Comparison of ENCODE assay signal across 17 cellular contexts in genomic region chr10:57979466-57979865, GRCh38.
DNase-seq lines count a peak whose midpoint lies in the region; ATAC-seq, FAIRE-seq and TF ChIP-seq lines count a peak whose summit lies in the region.
"Had no signal": no experiment of that assay in that cellular context is flagged by ENCODE, and none has a peak within 500 bp of the region (broad histone marks: within the 10 kb centered on the region; RNA-seq: fewer than 3 reads in every experiment).

No MANE protein-coding gene starts in this region.

- H3K4ac ChIP-seq in H1 (replicated peaks; ENCODE audit: insufficient read length, low read depth, low read length): no peak overlapping the region

- ATAC-seq in GM19452 (IDR thresholded peaks at IDR 0.05; ENCODE audit: unreplicated experiment): no peak
- ATAC-seq: activated CD8-positive, alpha-beta T cell treated with anti-CD3 and anti-CD28 coated beads, Interleukin-2, amount 10 ng/mL, durations not matched to agents 7 days and 5 days; natural killer cell; stimulated activated memory B cell treated with anti-CD40 and anti-IgM and Interleukin-4, amounts not matched to agents 10 μg/mL and 1 μg/mL and 100 μg/mL, for 72 hours; T-cell had no signal

- no peak overlapping the region for H3K23ac ChIP-seq in H1 (ENCODE audit: insufficient read length)

- H4K8ac ChIP-seq in H1 (ENCODE audit: extremely low read depth, insufficient read depth, low read length): no peak overlapping the region

- no peak overlapping the region for H3K18ac ChIP-seq in H1 (ENCODE audit: extremely low read depth, low read length)

- H3K79me1 ChIP-seq in H1 (ENCODE audit: low read depth, low read length): no peaks in the 10 kb centered on the region

- H3K4me2 ChIP-seq in H1 (ENCODE audit: insufficient read depth in 1 of 2, low read depth in 2 of 2, low read length in 2 of 2): no peak overlapping the region

- peak overlapping the region; percentile 48 for H2AFZ ChIP-seq in H1 (ENCODE audit: low read length)

- no peak overlapping the region for H4K91ac ChIP-seq in H1 (replicated peaks; ENCODE audit: insufficient read length, low read length)

- H2BK20ac ChIP-seq in H1 (ENCODE audit: low read length): no peak overlapping the region

- no peaks in the 10 kb centered on the region for H3K23me2 ChIP-seq in H1 (ENCODE audit: low read depth, low read length)

- H3K27me3 ChIP-seq in H1 (replicated peaks in 1 of 4; ENCODE audit: control insufficient read depth in 3 of 4, extremely low read depth in 1 of 4, insufficient read depth in 3 of 4, low read length in 3 of 4): no peaks in the 10 kb centered on the region
- H3K27me3 ChIP-seq: transverse colon had no signal

- H3K27ac ChIP-seq in H1 (ENCODE audit: low read depth, low read length): no peak overlapping the region
- H3K27ac ChIP-seq: transverse colon, WERI-Rb-1 had no signal

- H4K5ac ChIP-seq in H1 (ENCODE audit: insufficient read length, low read depth, low read length): no peak overlapping the region

- H3K4me3 ChIP-seq in H1 (ENCODE audit: extremely low read depth in 1 of 4, insufficient read depth in 2 of 4, low read depth in 3 of 4, low read length in 4 of 4) (no peak overlapping the region), retinal pigment epithelial cell (ENCODE audit: low read length) (no peak overlapping the region)
- H3K4me3 ChIP-seq: transverse colon had no signal

- CTCF ChIA-PET in H1 (lab: Charles Lee; ENCODE audit: partially characterized antibody): no interaction called here

- H2BK5ac ChIP-seq in H1 (ENCODE audit: low read depth, low read length): no peak overlapping the region

- TF ChIP-seq EP300 in H1 (IDR thresholded peaks at IDR 0.05; ENCODE audit: borderline replicate concordance in 1 of 2, low read depth in 2 of 2, low read length in 2 of 2): no peak

- FAIRE-seq in H1 (lab: Jason Lieb, UNC): no peak

- no peaks in the 10 kb centered on the region for H4K20me1 ChIP-seq in H1 (replicated peaks in 1 of 2; ENCODE audit: control insufficient read depth in 1 of 2, insufficient read depth in 2 of 2, low read length in 2 of 2)

- H3K14ac ChIP-seq in H1 (ENCODE audit: insufficient read length): no peak overlapping the region

- H2BK15ac ChIP-seq in H1 (ENCODE audit: low read length): no peak overlapping the region

- no peaks in the 10 kb centered on the region for H3K79me2 ChIP-seq in H1 (ENCODE audit: control insufficient read depth in 1 of 2, insufficient read depth in 2 of 2, low read length in 2 of 2)

- DNase-seq in H4 (ENCODE audit: low spot score) (peak; percentile 86), NCI-H226 (peak; percentile 53), H1 (ENCODE audit: low read depth in 1 of 2, low spot score in 2 of 2) (no peak), retinal pigment epithelial cell (ENCODE audit: low read depth) (peak; percentile 87), dermis blood vessel endothelial cell (no peak), GM19240 (ENCODE audit: insufficient read length, low spot score) (no peak)
- DNase-seq: activated CD8-positive, alpha-beta T cell treated with anti-CD3 and anti-CD28 coated beads, Interleukin-2, amount 10 ng/mL, durations not matched to agents 7 days and 5 days; C1 segment of cervical spinal cord; DMS153; natural killer cell; NCI-H2081; NCI-H82; T-cell; transverse colon; WERI-Rb-1 had no signal

- no peak overlapping the region for H2AK5ac ChIP-seq in H1 (ENCODE audit: low read depth, low read length)

- TF ChIP-seq CTCF in H1 (IDR thresholded peaks at IDR 0.05; ENCODE audit: control extremely low read depth in 1 of 3, insufficient read depth in 1 of 3, low read depth in 1 of 3, low read length in 3 of 3) (no peak), retinal pigment epithelial cell (conservative IDR thresholded peaks at IDR 0.05; ENCODE audit: low read depth, low read length) (no peak)

- 89% methylated on average over 4 of the region's 4 CpGs; no CpG with 5 or more reads in 1 of the 2 experiments for WGBS in H1 (ENCODE audit: extremely low coverage in 1 of 2, insufficient coverage in 1 of 2, insufficient read length in 1 of 2, insufficient replicate concordance in 2 of 2, low coverage in 1 of 2, low lambda C conversion rate in 2 of 2, missing lambda C conversion rate in 1 of 2), 2 experiments

- POLR2A ChIA-PET in H1 (lab: Charles Lee; ENCODE audit: partially characterized antibody): no interaction called here

- no peak for TF ChIP-seq POLR2A in H1 (IDR thresholded peaks at IDR 0.05; ENCODE audit: control extremely low read depth in 1 of 2, low read depth in 2 of 2, low read length in 2 of 2)

- H3K9ac ChIP-seq in H1 (replicated peaks in 1 of 4; ENCODE audit: extremely low read depth in 1 of 4, low read depth in 3 of 4, low read length in 3 of 4): no peak overlapping the region

- H2BK120ac ChIP-seq in H1 (replicated peaks; ENCODE audit: low read depth, low read length): no peak overlapping the region

- no peak overlapping the region for H3K56ac ChIP-seq in H1 (replicated peaks; ENCODE audit: insufficient read length, low read depth, low read length)

- H3K9me3 ChIP-seq in H1 (ENCODE audit: insufficient read depth in 2 of 2, low read depth in 1 of 2, low read length in 1 of 2): no peaks in the 10 kb centered on the region

- no peak for TF ChIP-seq RAD21 in H1 (IDR thresholded peaks at IDR 0.05 in 1 of 2, conservative IDR thresholded peaks at IDR 0.05 in 1 of 2; ENCODE audit: low read depth in 2 of 2, low read length in 2 of 2)

- H3K36me3 ChIP-seq in H1 (ENCODE audit: control insufficient read depth in 2 of 4, insufficient read depth in 4 of 4, low read length in 3 of 4): no peaks in the 10 kb centered on the region
- H3K36me3 ChIP-seq: transverse colon, WERI-Rb-1 had no signal

- no peak overlapping the region for H2BK12ac ChIP-seq in H1 (ENCODE audit: low read depth, low read length)

- no peaks in the 10 kb centered on the region for H3K4me1 ChIP-seq in H1 (replicated peaks in 1 of 4; ENCODE audit: control insufficient read depth in 3 of 4, insufficient read depth in 4 of 4, low read length in 3 of 4)
- H3K4me1 ChIP-seq: transverse colon had no signal

TF ChIP-seq in H1, 55 proteins besides CTCF, POLR2A, EP300 and RAD21:
- TF ChIP-seq RFX5 (IDR thresholded peaks at IDR 0.05; ENCODE audit: borderline replicate concordance, low read depth, low read length) (no peak), FOSL1 (IDR thresholded peaks at IDR 0.05; ENCODE audit: insufficient read depth, low read depth, low read length) (no peak), ZNF274 (IDR thresholded peaks at IDR 0.05; ENCODE audit: borderline replicate concordance, extremely low read depth, low read length) (no peak), TBP (IDR thresholded peaks at IDR 0.05; ENCODE audit: low read depth, low read length) (no peak), CHD2 (IDR thresholded peaks at IDR 0.05; ENCODE audit: low read length) (no peak), ATF3 (IDR thresholded peaks at IDR 0.05; ENCODE audit: insufficient read depth, low read depth, low read length) (no peak), HDAC2 (IDR thresholded peaks at IDR 0.05; ENCODE audit: borderline replicate concordance in 1 of 2, low read depth in 2 of 2, low read length in 2 of 2) (no peak), RXRA (IDR thresholded peaks at IDR 0.05; ENCODE audit: insufficient read depth, low read depth, low read length) (no peak), SP2 (IDR thresholded peaks at IDR 0.05; ENCODE audit: low read length) (no peak), CBX5 (IDR thresholded peaks at IDR 0.05; ENCODE audit: low read depth, low read length) (no peak), PHF8 (conservative IDR thresholded peaks at IDR 0.05; ENCODE audit: low read depth, low read length) (no peak), RBBP5 (IDR thresholded peaks at IDR 0.05; ENCODE audit: borderline replicate concordance, low read depth, low read length) (no peak), MAFK (IDR thresholded peaks at IDR 0.05; ENCODE audit: low read depth, low read length) (no peak), SIX5 (IDR thresholded peaks at IDR 0.05; ENCODE audit: low read depth, low read length) (no peak), NRF1 (IDR thresholded peaks at IDR 0.05; ENCODE audit: low read depth, low read length) (no peak), HDAC6 (IDR thresholded peaks at IDR 0.05; ENCODE audit: low read depth, low read length) (no peak)

Comparison
In these comparisons a context has a peak if more than half of its experiments do, and no peak if none do; other contexts are left out.
1. DNase-seq: peak in H4 (single experiment), NCI-H226 (single experiment) and retinal pigment epithelial cell (single experiment); none in H1 (0 of 2), dermis blood vessel endothelial cell (single experiment) and GM19240 (single experiment).